In genomic region chr6:98324406-98324930, GRCh38 we compare ENCODE assay signal across 11 cellular contexts.
"Had no signal": no experiment of that assay in that cellular context is flagged by ENCODE, and none has a peak within 500 bp of the region (broad histone marks: within the 10 kb centered on the region; RNA-seq: fewer than 3 reads in every experiment).

No MANE protein-coding gene starts in this region.

- H3K9ac ChIP-seq: neural progenitor cell had no signal

- H3K4me3 ChIP-seq: neural progenitor cell, right lobe of liver had no signal

- DNase-seq: activated CD4-positive, alpha-beta T cell treated with anti-CD3 and anti-CD28 coated beads, Interleukin-2, amount 10 ng/mL, durations not matched to agents 7 days and 5 days; activated CD4-positive, CD25-positive, alpha-beta regulatory T cell; activated CD8-positive, alpha-beta memory T cell treated with anti-CD3 and anti-CD28 coated beads for 24 hours; activated gamma-delta T cell treated with Interleukin-2 at 50 U/mL for 16 hours; amniotic stem cell; dorsolateral prefrontal cortex; endodermal cell; naive B cell; right lobe of liver had no signal

- H3K4me2 ChIP-seq: neural progenitor cell had no signal

- H3K36me3 ChIP-seq: neural progenitor cell, right lobe of liver had no signal

- H3K9me3 ChIP-seq: right lobe of liver had no signal

- FAIRE-seq: keratinocyte had no signal

- H3K27ac ChIP-seq: neural progenitor cell, right lobe of liver had no signal

- H3K4me1 ChIP-seq: right lobe of liver had no signal

- H3K27me3 ChIP-seq: dorsolateral prefrontal cortex, neural progenitor cell, right lobe of liver had no signal
